8 cellular contexts compared by ENCODE assay signal in the genomic region with DNA sequence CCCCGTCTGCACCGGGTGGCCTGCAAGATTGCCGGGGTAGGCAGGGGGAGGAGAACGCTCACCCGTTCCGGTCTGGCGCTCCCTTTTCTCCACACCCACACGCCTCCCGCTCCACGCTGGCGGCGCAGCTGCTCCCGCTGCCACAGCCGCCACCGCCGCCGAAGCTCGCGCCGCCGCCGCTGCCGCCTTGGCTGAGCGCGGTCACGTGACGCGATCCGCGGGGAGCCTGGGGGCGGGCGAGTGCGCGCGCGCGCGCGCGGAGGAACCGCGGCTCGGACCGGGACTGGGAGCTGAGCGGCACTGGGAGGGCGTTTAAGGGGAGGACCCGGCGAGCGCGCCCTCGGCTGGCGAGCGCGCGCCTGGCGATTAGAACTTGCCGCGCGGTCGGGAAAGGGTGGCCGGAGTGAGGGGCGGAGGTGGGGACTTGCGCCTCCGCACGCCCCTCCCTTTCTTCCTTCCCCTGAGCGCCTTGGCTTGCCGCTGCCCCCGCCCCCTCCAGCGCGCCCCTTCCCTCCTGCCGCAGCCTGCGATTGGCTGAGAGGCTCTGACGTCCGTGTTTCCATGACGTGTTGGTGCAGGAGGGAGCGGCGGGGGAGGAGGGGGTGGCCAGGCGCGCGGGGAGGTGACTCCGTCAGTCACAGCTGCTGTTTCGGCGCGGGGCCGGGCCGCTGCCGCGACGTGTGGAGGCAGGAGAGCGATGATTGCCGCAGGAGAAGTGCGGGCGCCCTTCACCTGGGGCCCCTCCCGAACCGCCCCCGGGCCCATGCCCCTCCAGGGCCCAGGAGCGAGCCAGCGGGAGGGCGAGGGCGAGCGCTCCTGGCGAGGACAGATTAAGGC. TPM values are rescaled to one million over a fixed set of nuclear protein-coding genes. Genes with fewer than 3 reads are reported as not detected.
A peak's percentile ranks its signal among the peaks of the same experiment; 100 is the strongest.
DNase-seq lines count a peak whose midpoint lies in the region; ATAC-seq and TF ChIP-seq lines count a peak whose summit lies in the region.

No MANE protein-coding gene starts in this region.

- peak overlapping the region; percentile 94 for H3K4me3 ChIP-seq in osteoblast (ENCODE audit: insufficient read depth, low read length)
- H3K4me3 ChIP-seq in thoracic aorta: peak overlapping the region; percentile 96

- peak overlapping the region; percentile 94 for H3K4me2 ChIP-seq in osteoblast (ENCODE audit: insufficient read depth, low read length)

- TF ChIP-seq CTCF in glutamatergic neuron (IDR thresholded peaks at IDR 0.05; ENCODE audit: partially characterized antibody, unreplicated experiment): no peak
- no peak for TF ChIP-seq CTCF in osteoblast (IDR thresholded peaks at IDR 0.05; ENCODE audit: extremely low read depth, low read depth, low read length)
- no peak for TF ChIP-seq CTCF in thoracic aorta (IDR thresholded peaks at IDR 0.05)

- TF ChIP-seq POLR2A in GM10847 (IDR thresholded peaks at IDR 0.05; ENCODE audit: extremely low read depth, insufficient read length): peak; percentile 90

- peaks cover 25% of the 10 kb centered on the region for H3K4me1 ChIP-seq in osteoblast (ENCODE audit: insufficient read depth, low read length)
- H3K4me1 ChIP-seq in thoracic aorta (ENCODE audit: control insufficient read depth in 1 of 2, low read depth in 2 of 2): peaks cover 4 to 15% of the 10 kb centered on the region in 2 donors

- H3K36me3 ChIP-seq in osteoblast (ENCODE audit: insufficient read depth, low read length): no peaks in the 10 kb centered on the region
- H3K36me3 ChIP-seq in thoracic aorta: no peaks in the 10 kb centered on the region

- no peaks in the 10 kb centered on the region for H3K27me3 Mint-ChIP-seq in activated naive CD8-positive, alpha-beta T cell treated with anti-CD3 and anti-CD28 coated beads for 36 hours
- H3K27me3 Mint-ChIP-seq in glutamatergic neuron (ENCODE audit: unreplicated experiment): peaks cover 8% of the 10 kb centered on the region

- peak overlapping the region; percentile 66 for H2AFZ ChIP-seq in osteoblast (ENCODE audit: low read length)

- no peaks in the 10 kb centered on the region for H3K9me3 ChIP-seq in osteoblast (ENCODE audit: low read depth, low read length)
- H3K9me3 ChIP-seq in thoracic aorta: no peaks in the 10 kb centered on the region

- H3K79me2 ChIP-seq in osteoblast (ENCODE audit: insufficient read depth, low read length): peaks cover 51% of the 10 kb centered on the region

- peaks cover 38% of the 10 kb centered on the region for H3K4me1 Mint-ChIP-seq in activated naive CD8-positive, alpha-beta T cell treated with anti-CD3 and anti-CD28 coated beads for 36 hours
- peaks cover 13% of the 10 kb centered on the region for H3K4me1 Mint-ChIP-seq in glutamatergic neuron (ENCODE audit: low read depth, unreplicated experiment)

- peak; percentile 97 for DNase-seq in NCI-H1105 (lab: John Stamatoyannopoulos, UW)
- DNase-seq in SKM-1 (lab: John Stamatoyannopoulos, UW; ENCODE audit: unreplicated experiment): peak; percentile 84
- peak; percentile 96 for DNase-seq in activated naive CD8-positive, alpha-beta T cell treated with anti-CD3 and anti-CD28 coated beads for 36 hours
- peak; percentile 98 for DNase-seq in glutamatergic neuron
- DNase-seq in osteoblast (ENCODE audit: insufficient read length, low spot score, missing footprints): peak; percentile 99
- peak; percentile 98 for DNase-seq in thoracic aorta (ENCODE audit: low spot score)

- no peaks in the 10 kb centered on the region for H3K27me3 ChIP-seq in osteoblast (ENCODE audit: insufficient read depth, low read length)
- no peaks in the 10 kb centered on the region for H3K27me3 ChIP-seq in thoracic aorta (replicated peaks; ENCODE audit: insufficient read depth)

- H3K9me3 Mint-ChIP-seq in activated naive CD8-positive, alpha-beta T cell treated with anti-CD3 and anti-CD28 coated beads for 36 hours: peaks cover 6% of the 10 kb centered on the region
- peaks cover 21% of the 10 kb centered on the region for H3K9me3 Mint-ChIP-seq in glutamatergic neuron (ENCODE audit: unreplicated experiment)

- ATAC-seq in HG02642 (IDR thresholded peaks at IDR 0.05; ENCODE audit: poor library complexity, unreplicated experiment) (peak; percentile 72), thoracic aorta (ENCODE audit: insufficient number of reproducible peaks, low FRiP score, low read depth) (peak; percentile 87)

- peak overlapping the region; percentile 83 for H3K27ac Mint-ChIP-seq in activated naive CD8-positive, alpha-beta T cell treated with anti-CD3 and anti-CD28 coated beads for 36 hours
- peak overlapping the region; percentile 95 for H3K27ac Mint-ChIP-seq in glutamatergic neuron (ENCODE audit: unreplicated experiment)

- H3K27ac ChIP-seq in osteoblast (ENCODE audit: low read depth, low read length) (peak overlapping the region; percentile 97), thoracic aorta (peak overlapping the region; percentile 94)

- H4K20me1 ChIP-seq in osteoblast (ENCODE audit: insufficient read depth, low read length): peaks cover 23% of the 10 kb centered on the region

- peaks cover 2% of the 10 kb centered on the region for H3K36me3 Mint-ChIP-seq in activated naive CD8-positive, alpha-beta T cell treated with anti-CD3 and anti-CD28 coated beads for 36 hours
- peaks cover 8% of the 10 kb centered on the region for H3K36me3 Mint-ChIP-seq in glutamatergic neuron (ENCODE audit: unreplicated experiment)

- H3K4me3 Mint-ChIP-seq in activated naive CD8-positive, alpha-beta T cell treated with anti-CD3 and anti-CD28 coated beads for 36 hours: peak overlapping the region; percentile 83
- peak overlapping the region; percentile 86 for H3K4me3 Mint-ChIP-seq in glutamatergic neuron (ENCODE audit: unreplicated experiment)

RNA-seq across cellular contexts. Expression of gene ATP2B1, which starts 0.7 kb away (rescaled TPM):
- 10 to 100 TPM; 25.7 to 27.7 TPM for total RNA-seq in activated naive CD8-positive, alpha-beta T cell treated with anti-CD3 and anti-CD28 coated beads for 36 hours
- total RNA-seq in glutamatergic neuron (ENCODE audit: unreplicated experiment) (61.2 TPM), osteoblast (89.3 and 99.9 TPM in 2 replicates), thoracic aorta (10 to 100 TPM; 17.7 to 21.2 TPM)

Comparison
In these comparisons a context has a peak if more than half of its experiments do, and no peak if none do; other contexts are left out.
1. Peak in every context shown above with its lines: DNase-seq, ATAC-seq, H3K4me3 ChIP-seq and H3K27ac ChIP-seq.